ENCODE assay signal across 15 cellular contexts in the genomic region with DNA sequence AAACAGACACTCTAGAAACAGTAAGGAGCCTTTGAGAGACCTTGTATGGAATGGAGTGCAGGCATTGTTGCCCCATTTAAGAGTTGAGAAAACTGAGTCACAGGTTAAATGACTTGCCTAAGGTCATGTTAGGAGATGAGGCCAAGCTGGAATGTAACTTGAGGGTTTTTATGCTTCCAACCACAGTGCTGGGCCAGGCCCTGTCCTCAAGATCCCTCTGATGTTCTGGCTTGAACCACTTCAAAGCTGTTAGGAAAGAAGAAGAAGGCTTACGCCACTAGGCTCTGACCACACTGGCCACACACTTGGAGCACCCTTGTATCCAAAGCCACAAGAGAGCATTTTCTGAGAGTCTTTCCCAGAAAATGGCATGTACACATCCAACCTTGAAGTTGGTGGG. TPM values are rescaled to one million over a fixed set of nuclear protein-coding genes. Genes with fewer than 3 reads are reported as not detected.
A peak's percentile ranks its signal among the peaks of the same experiment; 100 is the strongest.
DNase-seq lines count a peak whose midpoint lies in the region; ATAC-seq and TF ChIP-seq lines count a peak whose summit lies in the region.
"Had no signal": no experiment of that assay in that cellular context is flagged by ENCODE, and none has a peak within 500 bp of the region (broad histone marks: within the 10 kb centered on the region; RNA-seq: fewer than 3 reads in every experiment).

No MANE protein-coding gene starts in this region.

- H3K4me1 Mint-ChIP-seq in activated T-cell treated with anti-CD3 and anti-CD28 coated beads, Interleukin-2, amount 50 U/mL, for 24 hours (ENCODE audit: low read depth) = peaks cover 34% of the 10 kb centered on the region

- no peak overlapping the region for H3K4me3 ChIP-seq in AG10803 (ENCODE audit: low read length)
- H3K4me3 ChIP-seq in fibroblast of villous mesenchyme (ENCODE audit: low read depth, low read length) = no peak overlapping the region
- H3K4me3 ChIP-seq in lower leg skin (ENCODE audit: low read depth, poor library complexity, severe bottlenecking) = no peak overlapping the region
- H3K4me3 ChIP-seq: colonic mucosa, esophagus squamous epithelium, pancreas had no signal

- H3K36me3 Mint-ChIP-seq in activated T-cell treated with anti-CD3 and anti-CD28 coated beads, Interleukin-2, amount 50 U/mL, for 24 hours (ENCODE audit: low read depth) = no peaks in the 10 kb centered on the region

- no peaks in the 10 kb centered on the region for H3K27me3 Mint-ChIP-seq in activated T-cell treated with anti-CD3 and anti-CD28 coated beads, Interleukin-2, amount 50 U/mL, for 24 hours
- H3K27me3 Mint-ChIP-seq: T-helper 17 cell had no signal

- 80 to 85% methylated on average over 1 of the region's 1 CpG for WGBS in lower leg skin, 2 donors

- no peak overlapping the region for H3K27ac Mint-ChIP-seq in activated T-cell treated with anti-CD3 and anti-CD28 coated beads, Interleukin-2, amount 50 U/mL, for 24 hours
- H3K27ac Mint-ChIP-seq: activated naive CD4-positive, alpha-beta T cell treated with anti-CD3 and anti-CD28 coated beads for 36 hours had no signal

- intact Hi-C loops in lower leg skin (cut with DNase I; ENCODE audit: low total_unique reads) = no loop called here

- ATAC-seq in GM18868 (IDR thresholded peaks at IDR 0.05; ENCODE audit: unreplicated experiment) (no peak), HG02840 (IDR thresholded peaks at IDR 0.05; ENCODE audit: low FRiP score, unreplicated experiment) (no peak)
- ATAC-seq: T-helper 17 cell had no signal

- TF ChIP-seq CTCF in AG10803 (conservative IDR thresholded peaks at IDR 0.05; ENCODE audit: low read length) = no peak
- TF ChIP-seq CTCF in fibroblast of villous mesenchyme (IDR thresholded peaks at IDR 0.05; ENCODE audit: insufficient read depth, low read depth, low read length) = no peak
- no peak for TF ChIP-seq CTCF in lower leg skin (IDR thresholded peaks at IDR 0.05)

- no peaks in the 10 kb centered on the region for H3K9me3 Mint-ChIP-seq in activated T-cell treated with anti-CD3 and anti-CD28 coated beads, Interleukin-2, amount 50 U/mL, for 24 hours
- H3K9me3 Mint-ChIP-seq: activated naive CD4-positive, alpha-beta T cell treated with anti-CD3 and anti-CD28 coated beads for 36 hours had no signal

- DNase-seq in AG10803 (ENCODE audit: low read depth) = peak; percentile 95
- peak; percentile 47 for DNase-seq in HCEC 1CT
- DNase-seq in SW480 (ENCODE audit: low spot score) = peak; percentile 81
- peak; percentile 92 for DNase-seq in fibroblast of villous mesenchyme (ENCODE audit: low read depth)
- no peak for DNase-seq in lower leg skin (ENCODE audit: low spot score in 2 of 2)
- no peak for DNase-seq in activated T-cell treated with anti-CD3 and anti-CD28 coated beads, Interleukin-2, amount 50 U/mL, for 24 hours
- DNase-seq: activated naive CD4-positive, alpha-beta T cell treated with anti-CD3 and anti-CD28 coated beads for 36 hours; colonic mucosa; esophagus squamous epithelium; Kasumi-1; pancreas; stimulated activated CD4-positive, alpha-beta T cell treated with anti-CD3 and anti-CD28 coated beads, Interleukin-15, amount 100 ng/mL, for 24 hours; T-helper 17 cell had no signal

- TF ChIP-seq POLR2A in lower leg skin (IDR thresholded peaks at IDR 0.05) = no peak

- no peak overlapping the region for H3K4me3 Mint-ChIP-seq in activated T-cell treated with anti-CD3 and anti-CD28 coated beads, Interleukin-2, amount 50 U/mL, for 24 hours
- H3K4me3 Mint-ChIP-seq: activated naive CD4-positive, alpha-beta T cell treated with anti-CD3 and anti-CD28 coated beads for 36 hours had no signal

RNA-seq across cellular contexts. Expression of a gene that starts 42.7 kb away (rescaled TPM):
- total RNA-seq in fibroblast of villous mesenchyme (104 and 111 TPM in 2 replicates), lower leg skin (10 to 100 TPM; 12.7 to 28.5 (median 14.7) TPM)

RNA-seq across cellular contexts. Expression of a gene that starts 44.3 kb away (rescaled TPM):
- total RNA-seq in fibroblast of villous mesenchyme = 448 and 513 TPM in 2 replicates
- total RNA-seq in lower leg skin = 10 to 100 TPM; 53.3 to 90.4 (median 63.1) TPM

Comparison
In these comparisons a context has a peak if more than half of its experiments do, and no peak if none do; other contexts are left out.
1. DNase-seq: peak in AG10803 (single experiment), HCEC 1CT (single experiment), SW480 (single experiment) and fibroblast of villous mesenchyme (single experiment); none in lower leg skin (0 of 2) and activated T-cell treated with anti-CD3 and anti-CD28 coated beads, Interleukin-2, amount 50 U/mL, for 24 hours (single experiment).